In the genomic region with DNA sequence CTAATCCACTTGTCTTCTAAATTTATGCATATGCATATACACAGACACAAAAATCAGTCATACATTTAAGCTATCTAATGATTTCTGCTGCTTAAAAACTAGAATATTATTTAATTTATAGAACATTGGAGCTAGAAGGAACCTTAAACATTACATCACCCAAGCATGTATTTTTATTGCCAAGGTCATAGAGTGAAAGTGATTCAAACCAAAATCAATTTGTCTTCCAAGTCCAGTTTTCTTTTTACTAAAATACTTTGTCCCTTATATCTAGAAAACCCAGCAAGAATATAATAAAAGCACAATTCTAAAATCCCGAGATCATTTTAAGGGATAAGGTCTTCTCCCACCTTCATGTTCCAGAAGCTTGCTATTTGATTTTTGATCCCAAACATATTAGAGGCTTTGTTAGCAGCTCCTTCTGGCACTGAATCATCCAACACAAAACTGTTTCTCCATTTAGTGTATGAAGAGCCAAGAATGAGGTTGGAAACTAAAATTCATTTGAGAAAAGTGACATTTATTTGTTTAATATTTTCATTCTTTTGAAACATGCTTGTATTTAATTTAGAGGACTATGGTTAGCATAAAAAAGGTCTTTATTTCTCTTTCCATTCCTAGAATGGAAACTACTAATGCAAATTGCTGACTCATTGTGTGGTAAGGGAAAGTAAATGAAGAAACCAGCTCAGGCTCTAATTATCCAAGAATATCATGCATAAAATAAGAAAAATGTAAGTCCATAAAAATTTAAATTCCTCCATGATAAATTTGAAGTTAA, we compare ENCODE assay signal across 29 cellular contexts.
DNase-seq lines count a peak whose midpoint lies in the region; ATAC-seq and TF ChIP-seq lines count a peak whose summit lies in the region.
"Had no signal": no experiment of that assay in that cellular context is flagged by ENCODE, and none has a peak within 500 bp of the region (broad histone marks: within the 10 kb centered on the region; RNA-seq: fewer than 3 reads in every experiment).

No MANE protein-coding gene starts in this region.

- H3K4me3 ChIP-seq in astrocyte of the spinal cord (ENCODE audit: low read depth, low read length), result no peak overlapping the region
- H3K4me3 ChIP-seq in body of pancreas, result no peak overlapping the region
- H3K4me3 ChIP-seq: heart left ventricle, lower lobe of right lung, MG63, mucosa of descending colon, ovary, transverse colon had no signal

- no peak for TF ChIP-seq CTCF in astrocyte of the spinal cord (IDR thresholded peaks at IDR 0.05; ENCODE audit: low read depth, low read length)
- TF ChIP-seq CTCF in nephron (IDR thresholded peaks at IDR 0.05; ENCODE audit: unreplicated experiment in 3 of 3), result no peak
- TF ChIP-seq CTCF in body of pancreas (IDR thresholded peaks at IDR 0.05), result no peak

- DNase-seq in M059J (ENCODE audit: low read depth) (peak; percentile 31), astrocyte of the spinal cord (ENCODE audit: low read depth, low spot score) (peak; percentile 62), AG20443 (ENCODE audit: low spot score) (no peak), body of pancreas (no peak)
- DNase-seq: activated CD4-positive, alpha-beta T cell treated with anti-CD3 and anti-CD28 coated beads for 36 hours; activated effector memory CD4-positive, alpha-beta T cell treated with Interleukin-2 at 50 U/mL for 16 hours; activated naive CD8-positive, alpha-beta T cell treated with anti-CD3 and anti-CD28 coated beads for 36 hours; activated T-cell treated with anti-CD3 and anti-CD28 coated beads for 4 hours; Calu3; DND-41; foreskin keratinocyte; heart left ventricle; kidney glomerular epithelial cell; lower lobe of right lung; MG63; mucosa of descending colon; NCI-H1436; NCI-H2107; NCI-H748 treated with DMSO at 0.1 percent for 48 hours; nephron progenitor cell; ovary; retina; small intestine; T-helper 1 cell; transverse colon had no signal

- H3K27ac ChIP-seq in body of pancreas, result no peak overlapping the region
- H3K27ac ChIP-seq: foreskin keratinocyte, heart left ventricle, lower lobe of right lung, ovary, transverse colon had no signal

- peaks cover 5% of the 10 kb centered on the region for H3K4me1 Mint-ChIP-seq in nephron
- H3K4me1 Mint-ChIP-seq: activated CD4-positive, alpha-beta T cell treated with anti-CD3 and anti-CD28 coated beads for 36 hours; activated naive CD8-positive, alpha-beta T cell treated with anti-CD3 and anti-CD28 coated beads for 36 hours; brain; nephron progenitor cell had no signal

- 53 to 60% methylated on average over 1 of the region's 1 CpG for WGBS in body of pancreas, 2 donors

- in situ Hi-C loops in astrocyte of the spinal cord (cut with HindIII; ENCODE audit: low sequenced_read_pairs), result no loop called here

- H3K36me3 ChIP-seq in body of pancreas (replicated peaks in 1 of 2; ENCODE audit: insufficient read depth in 1 of 2, low read depth in 2 of 2), result no peaks in the 10 kb centered on the region
- H3K36me3 ChIP-seq: heart left ventricle, lower lobe of right lung, MG63, ovary, transverse colon had no signal

- no peak overlapping the region for H3K4me3 Mint-ChIP-seq in nephron
- H3K4me3 Mint-ChIP-seq: activated CD4-positive, alpha-beta T cell treated with anti-CD3 and anti-CD28 coated beads for 36 hours; activated naive CD8-positive, alpha-beta T cell treated with anti-CD3 and anti-CD28 coated beads for 36 hours; brain; nephron progenitor cell had no signal

- intact Hi-C loops in body of pancreas (cut with DNase I), result no loop called here

- no peaks in the 10 kb centered on the region for H3K27me3 ChIP-seq in body of pancreas
- H3K27me3 ChIP-seq: foreskin keratinocyte, heart left ventricle, MG63, ovary, transverse colon had no signal

- ATAC-seq in GM18868 (IDR thresholded peaks at IDR 0.05; ENCODE audit: unreplicated experiment) (peak; percentile 27), HG02571 (IDR thresholded peaks at IDR 0.05; ENCODE audit: unreplicated experiment) (no peak), body of pancreas (no peak)
- ATAC-seq: activated CD4-positive, alpha-beta T cell treated with anti-CD3 and anti-CD28 coated beads for 36 hours; foreskin keratinocyte; heart left ventricle; lower lobe of right lung; mucosa of descending colon had no signal

- no peaks in the 10 kb centered on the region for H3K9me3 ChIP-seq in body of pancreas
- H3K9me3 ChIP-seq: heart left ventricle, lower lobe of right lung, MG63, mucosa of descending colon, ovary, transverse colon had no signal

- peak overlapping the region in 2 of 3 experiments; percentile 47 to 51 for H3K27ac Mint-ChIP-seq in nephron
- H3K27ac Mint-ChIP-seq: activated CD4-positive, alpha-beta T cell treated with anti-CD3 and anti-CD28 coated beads for 36 hours; activated naive CD8-positive, alpha-beta T cell treated with anti-CD3 and anti-CD28 coated beads for 36 hours; nephron progenitor cell had no signal

- H3K9me3 Mint-ChIP-seq in nephron, result no peaks in the 10 kb centered on the region
- H3K9me3 Mint-ChIP-seq: activated naive CD8-positive, alpha-beta T cell treated with anti-CD3 and anti-CD28 coated beads for 36 hours had no signal

- peaks cover 10% of the 10 kb centered on the region for H3K4me1 ChIP-seq in body of pancreas
- H3K4me1 ChIP-seq: foreskin keratinocyte, lower lobe of right lung, transverse colon had no signal

- TF ChIP-seq POLR2A in body of pancreas (IDR thresholded peaks at IDR 0.05), result no peak

- H3K27me3 Mint-ChIP-seq in nephron (ENCODE audit: low read depth), result no peaks in the 10 kb centered on the region
- H3K27me3 Mint-ChIP-seq: activated CD4-positive, alpha-beta T cell treated with anti-CD3 and anti-CD28 coated beads for 36 hours; activated naive CD8-positive, alpha-beta T cell treated with anti-CD3 and anti-CD28 coated beads for 36 hours; brain had no signal

- H3K36me3 Mint-ChIP-seq in nephron (ENCODE audit: low read depth), result no peaks in the 10 kb centered on the region
- H3K36me3 Mint-ChIP-seq: activated naive CD8-positive, alpha-beta T cell treated with anti-CD3 and anti-CD28 coated beads for 36 hours; brain had no signal

Comparison
In these comparisons a context has a peak if more than half of its experiments do, and no peak if none do; other contexts are left out.
1. DNase-seq: peak in M059J (single experiment) and astrocyte of the spinal cord (single experiment); none in AG20443 (single experiment) and body of pancreas (0 of 4).